In the genomic region with DNA sequence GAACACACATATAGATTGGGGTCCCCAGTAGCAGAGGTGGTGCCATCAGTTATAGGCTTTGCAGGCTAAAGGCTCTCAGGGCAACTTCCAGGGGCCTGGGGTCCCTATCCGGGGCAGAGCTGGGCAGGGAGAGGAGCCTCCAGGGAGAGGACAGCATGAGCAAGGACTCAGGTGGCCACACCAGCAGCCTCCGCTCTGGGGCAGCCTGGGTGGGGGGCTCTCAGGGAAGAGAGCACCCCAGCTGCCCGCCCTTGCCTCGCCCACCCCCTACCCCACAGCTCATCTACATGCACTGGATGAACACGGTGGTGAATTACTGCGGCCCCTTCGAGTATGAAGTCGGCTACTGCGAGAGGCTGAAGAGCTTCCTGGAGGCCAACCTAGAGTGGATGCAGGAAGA, we compare ENCODE assay signal across 26 cellular contexts.
DNase-seq lines count a peak whose midpoint lies in the region; FAIRE-seq and TF ChIP-seq lines count a peak whose summit lies in the region.
"Had no signal": no experiment of that assay in that cellular context is flagged by ENCODE, and none has a peak within 500 bp of the region (broad histone marks: within the 10 kb centered on the region; RNA-seq: fewer than 3 reads in every experiment).

No MANE protein-coding gene starts in this region.

- peak; percentile 2 for DNase-seq in AG20443 (ENCODE audit: low spot score)
- peak; percentile 5 for DNase-seq in GM13977 (ENCODE audit: low spot score)
- no peak for DNase-seq in KBM-7
- DNase-seq in urothelium cell line (ENCODE audit: low spot score) = no peak
- DNase-seq: 8988T; ACHN; AML-193; BE2C; C1 segment of cervical spinal cord; Caco-2; Calu3; CD4-positive, alpha-beta memory T cell; CD4-positive, alpha-beta T cell; CD4-positive, CD25-positive, alpha-beta regulatory T cell; CD8-positive, alpha-beta memory T cell; CD8-positive, alpha-beta T cell; COR-L47; DMS 273 treated with DMSO at 0.1 percent for 48 hours; DMS153; DMS79; DMS79 treated with DMSO at 0.1 percent for 48 hours; DND-41; EL had no signal

- no peak for TF ChIP-seq CTCF in GM13977 (IDR thresholded peaks at IDR 0.05; ENCODE audit: extremely low read depth, insufficient read depth, missing control alignments)

- FAIRE-seq in urothelium cell line (lab: Jason Lieb, UNC) = no peak
- FAIRE-seq: A204.1, A549, D721Med had no signal

- in situ Hi-C loops in GM13977 (cut with MboI; ENCODE audit: low pct_unique_long_range_greater_than_20kb, low sequenced_read_pairs, unreplicated experiment) (no loop called here), KBM-7 (cut with MboI; ENCODE audit: low pct_unique_long_range_greater_than_20kb, low sequenced_read_pairs) (no loop called here)

Comparison
In these comparisons a context has a peak if more than half of its experiments do, and no peak if none do; other contexts are left out.
1. DNase-seq: peak in AG20443 (single experiment) and GM13977 (single experiment); none in KBM-7 (single experiment) and urothelium cell line (single experiment).